ENCODE assay signal across 20 cellular contexts in the genomic region with DNA sequence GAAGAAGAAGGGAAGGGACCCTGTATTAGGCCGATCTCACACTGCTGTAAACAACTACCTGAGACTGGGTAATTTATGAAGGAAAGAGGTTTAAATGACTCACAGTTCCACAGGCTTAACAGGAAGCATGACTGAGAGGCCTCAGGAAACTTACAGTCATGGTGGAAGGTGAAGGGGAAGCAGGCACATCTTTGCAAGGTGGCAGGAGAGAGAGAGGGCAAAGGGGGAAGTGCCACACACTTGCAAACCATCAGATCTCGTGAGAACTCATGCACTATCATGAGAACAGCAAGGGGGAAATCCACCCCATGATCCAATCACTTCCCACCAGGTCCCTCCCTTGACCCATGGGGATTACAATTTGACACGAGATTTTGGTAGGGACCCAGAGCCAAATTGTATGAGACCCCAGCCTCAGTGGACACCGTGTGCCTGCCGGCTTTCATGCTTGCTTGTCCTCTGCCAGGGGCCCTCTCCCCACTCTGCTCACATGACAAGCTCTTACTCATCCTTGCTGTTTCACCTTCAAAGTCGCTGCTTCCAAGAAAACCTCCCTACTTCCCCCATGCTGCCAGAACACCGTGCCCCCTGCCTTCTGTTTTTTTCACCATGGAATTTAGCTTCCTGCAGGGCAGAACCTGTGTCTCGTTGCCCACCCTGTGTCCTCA. TPM values are rescaled to one million over a fixed set of nuclear protein-coding genes. Genes with fewer than 3 reads are reported as not detected.
DNase-seq lines count a peak whose midpoint lies in the region; ATAC-seq and TF ChIP-seq lines count a peak whose summit lies in the region.
"Had no signal": no experiment of that assay in that cellular context is flagged by ENCODE, and none has a peak within 500 bp of the region (broad histone marks: within the 10 kb centered on the region; RNA-seq: fewer than 3 reads in every experiment).

No MANE protein-coding gene starts in this region.

- peak overlapping the region; percentile 52 for H3K27ac Mint-ChIP-seq in stimulated activated effector memory CD8-positive, alpha-beta T cell treated with anti-CD3 and anti-CD28 coated beads, Interleukin-12 subunit alpha, Interleukin-12 subunit beta, amount 100 ng/mL, for 72 hours
- H3K27ac Mint-ChIP-seq in CD14-positive monocyte, result no peak overlapping the region
- H3K27ac Mint-ChIP-seq: CD4-positive, CD25-positive, alpha-beta regulatory T cell; nephron progenitor cell had no signal

- peaks cover 13% of the 10 kb centered on the region for H3K4me1 Mint-ChIP-seq in stimulated activated effector memory CD8-positive, alpha-beta T cell treated with anti-CD3 and anti-CD28 coated beads, Interleukin-12 subunit alpha, Interleukin-12 subunit beta, amount 100 ng/mL, for 72 hours
- no peaks in the 10 kb centered on the region for H3K4me1 Mint-ChIP-seq in CD14-positive monocyte
- H3K4me1 Mint-ChIP-seq: CD4-positive, CD25-positive, alpha-beta regulatory T cell had no signal

- DNase-seq in Right ventricle myocardium superior (peak; percentile 5), left ventricle myocardium superior (no peak), OCI-M1 (lab: John Stamatoyannopoulos, UW) (peak; percentile 78), choroid plexus epithelial cell (ENCODE audit: low read depth) (peak; percentile 53), CD14-positive monocyte (ENCODE audit: low spot score) (no peak)
- DNase-seq in stimulated activated effector memory CD8-positive, alpha-beta T cell treated with anti-CD3 and anti-CD28 coated beads, Interleukin-12 subunit alpha, Interleukin-12 subunit beta, amount 100 ng/mL, for 72 hours (ENCODE audit: low spot score in 2 of 2), result no peak
- DNase-seq: activated naive CD4-positive, alpha-beta T cell treated with anti-CD3 and anti-CD28 coated beads, Interleukin-2, amount 50 U/mL, for 16 hours; CD4-positive, CD25-positive, alpha-beta regulatory T cell; DMS 273 treated with DMSO at 0.1 percent for 48 hours; mucosa of descending colon; NCI-H1436; NCI-H2107; NCI-H510A; nephron progenitor cell; RPMI8226; SK-N-SH; WERI-Rb-1 had no signal

- intact Hi-C loops in Right ventricle myocardium superior (cut with DNase I), result no loop called here
- intact Hi-C loops in left ventricle myocardium superior (cut with micrococcal nuclease), result no loop called here
- intact Hi-C loops in CD14-positive monocyte (cut with micrococcal nuclease), result no loop called here

- H3K36me3 Mint-ChIP-seq in stimulated activated effector memory CD8-positive, alpha-beta T cell treated with anti-CD3 and anti-CD28 coated beads, Interleukin-12 subunit alpha, Interleukin-12 subunit beta, amount 100 ng/mL, for 72 hours, result no peaks in the 10 kb centered on the region
- no peaks in the 10 kb centered on the region for H3K36me3 Mint-ChIP-seq in CD14-positive monocyte
- H3K36me3 Mint-ChIP-seq: CD4-positive, CD25-positive, alpha-beta regulatory T cell had no signal

- no peak overlapping the region for H3K4me3 ChIP-seq in choroid plexus epithelial cell (ENCODE audit: low read depth, low read length)
- H3K4me3 ChIP-seq: HAP-1, mucosa of descending colon had no signal

- TF ChIP-seq CTCF in choroid plexus epithelial cell (conservative IDR thresholded peaks at IDR 0.05; ENCODE audit: low read depth, low read length) (no peak), CD14-positive monocyte (IDR thresholded peaks at IDR 0.05) (no peak)

- H3K4me3 Mint-ChIP-seq in stimulated activated effector memory CD8-positive, alpha-beta T cell treated with anti-CD3 and anti-CD28 coated beads, Interleukin-12 subunit alpha, Interleukin-12 subunit beta, amount 100 ng/mL, for 72 hours, result no peak overlapping the region
- H3K4me3 Mint-ChIP-seq in CD14-positive monocyte, result no peak overlapping the region
- H3K4me3 Mint-ChIP-seq: CD4-positive, CD25-positive, alpha-beta regulatory T cell; nephron progenitor cell had no signal

- ATAC-seq in Right ventricle myocardium superior (ENCODE audit: poor library complexity), result no peak
- ATAC-seq in left ventricle myocardium superior, result no peak
- no peak for ATAC-seq in stimulated activated effector memory CD8-positive, alpha-beta T cell treated with anti-CD3 and anti-CD28 coated beads, Interleukin-12 subunit alpha, Interleukin-12 subunit beta, amount 100 ng/mL, for 72 hours
- ATAC-seq in HG03521 (IDR thresholded peaks at IDR 0.05; ENCODE audit: unreplicated experiment), result no peak
- ATAC-seq in HG03442 (IDR thresholded peaks at IDR 0.05; ENCODE audit: unreplicated experiment), result no peak
- ATAC-seq: mucosa of descending colon had no signal

- H3K9me3 Mint-ChIP-seq in stimulated activated effector memory CD8-positive, alpha-beta T cell treated with anti-CD3 and anti-CD28 coated beads, Interleukin-12 subunit alpha, Interleukin-12 subunit beta, amount 100 ng/mL, for 72 hours, result peaks cover 3% of the 10 kb centered on the region
- H3K9me3 Mint-ChIP-seq in CD14-positive monocyte, result peaks cover 2 to 13% (median 7%) of the 10 kb centered on the region in 7 donors
- H3K9me3 Mint-ChIP-seq: nephron progenitor cell had no signal

- H3K27me3 Mint-ChIP-seq in CD14-positive monocyte (ENCODE audit: low read depth in 3 of 3), result peaks cover 9 to 16% (median 13%) of the 10 kb centered on the region in 3 donors
- H3K27me3 Mint-ChIP-seq: CD4-positive, CD25-positive, alpha-beta regulatory T cell had no signal

RNA-seq across cellular contexts. Expression of gene PPFIA1, which starts 23.3 kb away (rescaled TPM):
- total RNA-seq in Right ventricle myocardium superior (41.8 TPM), left ventricle myocardium superior (46.8 TPM)
- 10 to 100 TPM in 1 of 2 donors, 1 to 10 TPM in 1; 7.5 to 15.5 TPM for polyA plus RNA-seq in CD14-positive monocyte

RNA-seq across cellular contexts. Expression of gene FADD, which starts 44.1 kb away (rescaled TPM):
- total RNA-seq in Right ventricle myocardium superior (10.3 TPM), left ventricle myocardium superior (8.8 TPM)
- polyA plus RNA-seq in CD14-positive monocyte, result 1 to 10 TPM; 7.7 to 9.5 TPM

Comparison
In these comparisons a context has a peak if more than half of its experiments do, and no peak if none do; other contexts are left out.
1. DNase-seq: peak in Right ventricle myocardium superior (single experiment), OCI-M1 (single experiment) and choroid plexus epithelial cell (single experiment); none in left ventricle myocardium superior (single experiment), stimulated activated effector memory CD8-positive, alpha-beta T cell treated with anti-CD3 and anti-CD28 coated beads, Interleukin-12 subunit alpha, Interleukin-12 subunit beta, amount 100 ng/mL, for 72 hours (0 of 2) and CD14-positive monocyte (single experiment).